ENCODE assay signal across 1 cellular context in genomic region chr17:32876414-32877163, GRCh38.
A peak's percentile ranks its signal among the peaks of the same experiment; 100 is the strongest.
TF ChIP-seq lines count a peak whose summit lies in the region.

MYO1D (minus strand) TSS chr17:32877124; CDS start chr17:32876872, 252 bp downstream.

TF ChIP-seq in HepG2, 621 proteins besides CTCF, POLR2A, EP300 and RAD21 (continued from another document and continues in another):
- TF ChIP-seq ZBTB14 (CRISPR knock-in tag; IDR thresholded peaks at IDR 0.05) (peak; percentile 94), ZBTB44 (CRISPR knock-in tag; IDR thresholded peaks at IDR 0.05) (no peak), GMEB1 (CRISPR knock-in tag; IDR thresholded peaks at IDR 0.05; ENCODE audit: borderline replicate concordance) (no peak), FOXK2 (IDR thresholded peaks at IDR 0.05) (no peak), CCAR2 (optimal IDR thresholded peaks at IDR 0.05; ENCODE audit: low read depth, low read length) (no peak), ZNF430 (CRISPR knock-in tag; IDR thresholded peaks at IDR 0.05) (peak; percentile 67; the same call in 1 of the 2 replicates), TARDBP (CRISPR knock-in tag; IDR thresholded peaks at IDR 0.05) (peak; percentile 38; the same call in 1 of the 2 replicates), ZNF446 (CRISPR knock-in tag; IDR thresholded peaks at IDR 0.05) (peak; percentile 75), KIAA2018 (CRISPR knock-in tag; IDR thresholded peaks at IDR 0.05; ENCODE audit: borderline replicate concordance) (no peak), IKZF1 (IDR thresholded peaks at IDR 0.05) (no peak), MAX (IDR thresholded peaks at IDR 0.05) (peak; percentile 18; the same call in 1 of the 2 replicates), ZBTB7A (CRISPR knock-in tag; IDR thresholded peaks at IDR 0.05) (peak; percentile 51; the same call in 1 of the 2 replicates), ZBTB40 (IDR thresholded peaks at IDR 0.05) (no peak), ZBTB40 (CRISPR knock-in tag; IDR thresholded peaks at IDR 0.05) (no peak), ATF4 (CRISPR knock-in tag; IDR thresholded peaks at IDR 0.05) (no peak), TRIM24 (CRISPR knock-in tag; IDR thresholded peaks at IDR 0.05) (no peak), ZNF577 (CRISPR knock-in tag; IDR thresholded peaks at IDR 0.05; ENCODE audit: borderline replicate concordance, low read depth) (no peak), TCF12 (IDR thresholded peaks at IDR 0.05) (no peak), TCF12 (CRISPR knock-in tag; IDR thresholded peaks at IDR 0.05) (peak; percentile 77; the same call in 1 of the 2 replicates), ZBTB7B (CRISPR knock-in tag; IDR thresholded peaks at IDR 0.05) (peak; percentile 12; the same call in 1 of the 2 replicates), NR3C1 (CRISPR knock-in tag; IDR thresholded peaks at IDR 0.05) (no peak), ZNF616 (CRISPR knock-in tag; IDR thresholded peaks at IDR 0.05; ENCODE audit: low read depth) (no peak), TFE3 (CRISPR knock-in tag; IDR thresholded peaks at IDR 0.05) (no peak)
